In the genomic region with DNA sequence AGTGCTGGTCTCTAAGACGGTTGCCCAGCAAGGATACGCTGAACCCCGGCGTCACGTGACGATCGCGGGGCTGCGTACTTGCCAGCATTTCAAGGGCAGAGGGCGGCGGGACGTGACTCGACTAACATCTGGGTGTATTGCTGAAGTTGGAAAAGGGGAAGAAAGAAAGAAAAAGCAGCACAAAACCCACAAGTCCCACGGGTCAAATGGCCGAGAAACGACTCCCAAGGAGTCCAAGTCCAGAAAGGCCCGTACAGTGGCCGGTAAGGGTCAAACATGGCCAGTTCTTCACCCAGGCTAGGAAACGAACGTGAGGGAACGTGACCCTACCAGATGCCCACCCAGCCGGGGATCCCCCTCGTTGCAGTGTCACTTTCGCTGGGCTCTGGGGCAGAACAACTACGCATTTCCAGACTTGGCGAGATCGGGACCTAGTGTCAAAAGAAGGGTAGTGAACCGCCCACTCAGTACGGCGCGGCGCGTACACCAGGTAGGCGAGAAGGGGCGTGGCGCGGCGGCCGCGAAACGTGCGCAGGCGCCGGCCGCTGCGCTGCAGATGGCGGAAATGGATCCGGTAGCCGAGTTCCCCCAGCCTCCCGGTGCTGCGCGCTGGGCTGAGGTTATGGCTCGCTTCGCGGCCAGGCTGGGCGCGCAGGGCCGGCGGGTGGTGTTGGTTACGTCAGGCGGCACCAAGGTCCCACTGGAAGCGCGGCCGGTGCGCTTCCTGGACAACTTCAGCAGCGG, we compare ENCODE assay signal across 8 cellular contexts. TPM values are rescaled to one million over a fixed set of nuclear protein-coding genes. Genes with fewer than 3 reads are reported as not detected.
DNase-seq lines count a peak whose midpoint lies in the region; ATAC-seq and TF ChIP-seq lines count a peak whose summit lies in the region.

PPCS (plus strand) TSS at position 534 of the 744 bp plus-strand sequence; CDS start at position 557, 23 bp downstream.
A gene with protein sequence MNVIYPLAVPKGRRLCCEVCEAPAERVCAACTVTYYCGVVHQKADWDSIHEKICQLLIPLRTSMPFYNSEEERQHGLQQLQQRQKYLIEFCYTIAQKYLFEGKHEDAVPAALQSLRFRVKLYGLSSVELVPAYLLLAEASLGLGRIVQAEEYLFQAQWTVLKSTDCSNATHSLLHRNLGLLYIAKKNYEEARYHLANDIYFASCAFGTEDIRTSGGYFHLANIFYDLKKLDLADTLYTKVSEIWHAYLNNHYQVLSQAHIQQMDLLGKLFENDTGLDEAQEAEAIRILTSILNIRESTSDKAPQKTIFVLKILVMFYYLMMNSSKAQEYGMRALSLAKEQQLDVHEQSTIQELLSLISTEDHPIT (minus strand): TSS at position 13 of the 744 bp plus-strand sequence. CDS start 25 bp downstream, outside the sequence.

- H3K9me3 Mint-ChIP-seq in CD4-positive, CD25-positive, alpha-beta regulatory T cell = no peaks in the 10 kb centered on the region
- H3K9me3 Mint-ChIP-seq in activated CD8-positive, alpha-beta T cell treated with anti-CD3 and anti-CD28 coated beads for 36 hours = no peaks in the 10 kb centered on the region

- H3K27me3 ChIP-seq in CD4-positive, CD25-positive, alpha-beta regulatory T cell (ENCODE audit: control insufficient read depth, insufficient read depth, low read length) = no peaks in the 10 kb centered on the region

- H3K4me1 Mint-ChIP-seq in CD4-positive, CD25-positive, alpha-beta regulatory T cell = peaks cover 21 to 52% (median 35%) of the 10 kb centered on the region in 4 donors
- peaks cover 30% of the 10 kb centered on the region for H3K4me1 Mint-ChIP-seq in activated CD8-positive, alpha-beta T cell treated with anti-CD3 and anti-CD28 coated beads for 36 hours (ENCODE audit: low read depth)

- H3K27ac ChIP-seq in CD4-positive, CD25-positive, alpha-beta regulatory T cell (ENCODE audit: insufficient read depth, low read length, poor library complexity, severe bottlenecking) = peak within 1 kb of the TSS; percentile 99

- H3K27me3 Mint-ChIP-seq in CD4-positive, CD25-positive, alpha-beta regulatory T cell = peaks cover 15% of the 10 kb centered on the region
- H3K27me3 Mint-ChIP-seq in activated CD8-positive, alpha-beta T cell treated with anti-CD3 and anti-CD28 coated beads for 36 hours = no peaks in the 10 kb centered on the region

- peak; percentile 87 to 94 (median 92) for DNase-seq in CD4-positive, CD25-positive, alpha-beta regulatory T cell
- DNase-seq in NCI-H748 treated with DMSO at 0.1 percent for 48 hours (lab: John Stamatoyannopoulos, UW) = peak; percentile 100
- DNase-seq in activated CD8-positive, alpha-beta T cell treated with anti-CD3 and anti-CD28 coated beads for 36 hours = peak; percentile 99
- peak; percentile 86 for DNase-seq in effector CD4-positive, alpha-beta T cell
- DNase-seq in medulla oblongata (ENCODE audit: extremely low spot score) = peak; percentile 92
- DNase-seq in stimulated activated CD4-positive, alpha-beta T cell treated with anti-CD3 and anti-CD28 coated beads, TNF-alpha, amount 100 ng/mL, for 48 hours (ENCODE audit: low read depth in 3 of 3) = peak; percentile 88 to 90 (median 89)

- H3K4me3 Mint-ChIP-seq in CD4-positive, CD25-positive, alpha-beta regulatory T cell = peak within 1 kb of the TSS; percentile 94 to 99 (median 97)
- peak within 1 kb of the TSS; percentile 86 for H3K4me3 Mint-ChIP-seq in activated CD8-positive, alpha-beta T cell treated with anti-CD3 and anti-CD28 coated beads for 36 hours

- peak within 1 kb of the TSS; percentile 96 for H3K4me3 ChIP-seq in CD4-positive, CD25-positive, alpha-beta regulatory T cell (ENCODE audit: low read depth, low read length)

- H3K9me3 ChIP-seq in CD4-positive, CD25-positive, alpha-beta regulatory T cell (ENCODE audit: control insufficient read depth in 2 of 2, low read length in 2 of 2) = no peaks in the 10 kb centered on the region

- POLR2A ChIA-PET in activated CD8-positive, alpha-beta T cell treated with anti-CD3 and anti-CD28 coated beads for 36 hours (lab: Charles Lee) = interaction anchor here (1.2 kb wide), 2 partner anchors 14 to 226 kb away, joined by 4 to 5 read pairs; partner anchors contain the start of gene YBX1

- intact Hi-C loops in activated CD8-positive, alpha-beta T cell treated with anti-CD3 and anti-CD28 coated beads for 36 hours (cut with micrococcal nuclease) = no loop called here

- peak; percentile 30 for TF ChIP-seq CTCF in activated CD8-positive, alpha-beta T cell treated with anti-CD3 and anti-CD28 coated beads for 36 hours (IDR thresholded peaks at IDR 0.05)

- peak within 1 kb of the TSS; percentile 98 to 100 (median 100) for H3K27ac Mint-ChIP-seq in CD4-positive, CD25-positive, alpha-beta regulatory T cell
- peak within 1 kb of the TSS; percentile 99 for H3K27ac Mint-ChIP-seq in activated CD8-positive, alpha-beta T cell treated with anti-CD3 and anti-CD28 coated beads for 36 hours

- peaks cover 28% of the 10 kb centered on the region for H3K36me3 Mint-ChIP-seq in CD4-positive, CD25-positive, alpha-beta regulatory T cell
- H3K36me3 Mint-ChIP-seq in activated CD8-positive, alpha-beta T cell treated with anti-CD3 and anti-CD28 coated beads for 36 hours (ENCODE audit: low read depth) = peaks cover 35% of the 10 kb centered on the region

- CTCF ChIA-PET in activated CD8-positive, alpha-beta T cell treated with anti-CD3 and anti-CD28 coated beads for 36 hours (lab: Charles Lee) = interaction anchor here (1.0 to 1.6 kb wide), 3 partner anchors 11 to 390 kb away, joined by 3 to 4 read pairs (median 3); partner anchors contain the start of gene ZNF691

- peaks cover 27% of the 10 kb centered on the region for H3K4me1 ChIP-seq in CD4-positive, CD25-positive, alpha-beta regulatory T cell (ENCODE audit: control insufficient read depth, insufficient read depth, low read length, poor library complexity, severe bottlenecking)

- ATAC-seq in CD4-positive, CD25-positive, alpha-beta regulatory T cell (ENCODE audit: low read depth in 2 of 2) = peak; percentile 92 to 93
- ATAC-seq in GM19351 (IDR thresholded peaks at IDR 0.05; ENCODE audit: unreplicated experiment) = peak; percentile 78
- ATAC-seq in HG03520 (IDR thresholded peaks at IDR 0.05; ENCODE audit: unreplicated experiment) = peak; percentile 69
- ATAC-seq in activated CD8-positive, alpha-beta T cell treated with anti-CD3 and anti-CD28 coated beads for 36 hours = peak; percentile 92

- peaks cover 34% of the 10 kb centered on the region for H3K36me3 ChIP-seq in CD4-positive, CD25-positive, alpha-beta regulatory T cell (ENCODE audit: control insufficient read depth, insufficient read depth, low read length)

RNA-seq across cellular contexts. Expression of gene PPCS, which starts in this region (rescaled TPM):
- total RNA-seq in CD4-positive, CD25-positive, alpha-beta regulatory T cell = 43.7 TPM
- 100 to 1,000 TPM; 129 to 162 (median 146) TPM for polyA plus RNA-seq in CD4-positive, CD25-positive, alpha-beta regulatory T cell
- total RNA-seq in activated CD8-positive, alpha-beta T cell treated with anti-CD3 and anti-CD28 coated beads for 36 hours = 10 to 100 TPM; 44.1 to 44.3 TPM

RNA-seq across cellular contexts. Expression of the second gene that starts in this region (rescaled TPM):
- total RNA-seq in CD4-positive, CD25-positive, alpha-beta regulatory T cell = 1.0 TPM
- polyA plus RNA-seq in CD4-positive, CD25-positive, alpha-beta regulatory T cell = 1 to 10 TPM in 1 of 4 donors, under 1 TPM in 3; 0.24 to 1.4 (median 0.36) TPM
- 1 to 10 TPM in 1 of 2 experiments, under 1 TPM in 1; 0.59 to 1.4 TPM for total RNA-seq in activated CD8-positive, alpha-beta T cell treated with anti-CD3 and anti-CD28 coated beads for 36 hours

Comparison
In these comparisons a context has a peak if more than half of its experiments do, and no peak if none do; other contexts are left out.
1. Peak in every context shown above with its lines: DNase-seq, ATAC-seq, H3K4me3 ChIP-seq and H3K27ac ChIP-seq.